1 cellular context compared by ENCODE assay signal in genomic region chr3:15470261-15470660, GRCh38.
TF ChIP-seq lines count a peak whose summit lies in the region.

No MANE protein-coding gene starts in this region.

TF ChIP-seq in K562, 482 proteins besides CTCF, POLR2A, EP300 and RAD21:
- TF ChIP-seq SMC3 (conservative IDR thresholded peaks at IDR 0.05; ENCODE audit: insufficient read depth, low read depth, low read length) (0 out of 2 replicates have a peak, but pooled peaks have one; percentile 11), IRF9 (tag; IDR thresholded peaks at IDR 0.05) (no peak)
